In the genomic region with DNA sequence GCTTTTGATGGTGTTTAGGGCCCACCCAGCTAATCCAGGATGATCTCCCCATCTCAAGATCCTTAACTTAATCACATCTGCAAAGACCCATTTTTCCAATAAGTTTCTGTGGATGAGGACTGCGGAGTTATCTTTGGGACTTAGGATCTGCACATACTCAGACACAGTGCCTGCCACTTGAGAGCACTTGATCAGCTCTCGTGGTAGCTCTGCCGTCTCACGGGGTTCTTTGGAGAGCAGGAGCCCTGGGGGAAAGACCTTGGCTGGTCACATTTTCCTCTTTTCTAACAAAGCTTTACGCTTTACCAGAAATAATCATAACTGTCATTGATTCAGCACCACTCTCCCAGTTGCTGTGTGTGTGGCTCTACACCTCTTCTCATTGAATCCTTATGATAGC, we compare ENCODE assay signal across 34 cellular contexts. TPM values are rescaled to one million over a fixed set of nuclear protein-coding genes. Genes with fewer than 3 reads are reported as not detected.
"Had no signal": no experiment of that assay in that cellular context is flagged by ENCODE, and none has a peak within 500 bp of the region (broad histone marks: within the 10 kb centered on the region; RNA-seq: fewer than 3 reads in every experiment).

No MANE protein-coding gene starts in this region.

- H3K27ac ChIP-seq: brain microvascular endothelial cell, esophagus squamous epithelium, WERI-Rb-1 had no signal

- H3K4me1 Mint-ChIP-seq: activated B cell treated with CpG ODN at 0.5 μM for 24 hours; activated T-helper 17 cell treated with anti-CD3 and anti-CD28 coated beads, Interleukin-2, amount 50 U/mL, for 72 hours; T-helper 17 cell had no signal

- H3K9me3 ChIP-seq: esophagus squamous epithelium had no signal

- ATAC-seq: activated CD4-positive, CD25-positive, alpha-beta regulatory T cell treated with anti-CD3 and anti-CD28 coated beads, Interleukin-2, amount 50 U/mL, for 24 hours; activated CD8-positive, alpha-beta T cell treated with anti-CD3 and anti-CD28 coated beads for 36 hours; activated T-cell treated with anti-CD3 and anti-CD28 coated beads, Interleukin-2, amount 50 U/mL, for 4 hours; activated T-helper 17 cell treated with anti-CD3 and anti-CD28 coated beads, Interleukin-2, amount 50 U/mL, for 72 hours; effector memory CD8-positive, alpha-beta T cell; T-helper 17 cell had no signal

- H3K9me3 Mint-ChIP-seq: activated CD8-positive, alpha-beta T cell treated with anti-CD3 and anti-CD28 coated beads for 36 hours; T-helper 2 cell treated with Interferon-gamma antibody and Interleukin-4, amounts not matched to agents 5 μg/mL and 100 μg/mL, for 36 hours had no signal

- H3K27me3 ChIP-seq: brain microvascular endothelial cell had no signal

- H3K4me3 ChIP-seq: esophagus squamous epithelium had no signal

- H3K4me1 ChIP-seq: esophagus squamous epithelium had no signal

- H3K36me3 ChIP-seq: brain microvascular endothelial cell, esophagus squamous epithelium, WERI-Rb-1 had no signal

- H3K27me3 Mint-ChIP-seq: activated B cell treated with CpG ODN at 0.5 μM for 24 hours had no signal

- H3K27ac Mint-ChIP-seq: activated B cell treated with CpG ODN at 0.5 μM for 24 hours; activated CD8-positive, alpha-beta T cell treated with anti-CD3 and anti-CD28 coated beads for 36 hours; activated naive CD8-positive, alpha-beta T cell; activated T-helper 17 cell treated with anti-CD3 and anti-CD28 coated beads, Interleukin-2, amount 50 U/mL, for 72 hours; effector memory CD8-positive, alpha-beta T cell; T-helper 17 cell; T-helper 2 cell treated with Interferon-gamma antibody and Interleukin-4, amounts not matched to agents 5 μg/mL and 100 μg/mL, for 36 hours had no signal

- H3K36me3 Mint-ChIP-seq: activated naive CD8-positive, alpha-beta T cell had no signal

- H3K4me3 Mint-ChIP-seq: activated B cell treated with CpG ODN at 0.5 μM for 24 hours; activated CD8-positive, alpha-beta T cell treated with anti-CD3 and anti-CD28 coated beads for 36 hours; activated naive CD8-positive, alpha-beta T cell; activated T-cell treated with anti-CD3 and anti-CD28 coated beads, Interleukin-2, amount 50 U/mL, for 4 hours; activated T-helper 17 cell treated with anti-CD3 and anti-CD28 coated beads, Interleukin-2, amount 50 U/mL, for 72 hours; effector memory CD8-positive, alpha-beta T cell; T-helper 17 cell; T-helper 2 cell treated with Interferon-gamma antibody and Interleukin-4, amounts not matched to agents 5 μg/mL and 100 μg/mL, for 36 hours had no signal

- DNase-seq: activated B cell treated with CpG ODN at 0.5 μM for 24 hours; activated CD4-positive, alpha-beta T cell treated with anti-CD3 and anti-CD28 coated beads for 48 hours; activated CD4-positive, alpha-beta T cell treated with anti-CD3 and anti-CD28 coated beads, Interleukin-2, amount 50 U/mL, for 1 hour; activated CD4-positive, alpha-beta T cell treated with anti-CD3 and anti-CD28 coated beads, Interleukin-2, amount 50 U/mL, for 48 hours; activated CD8-positive, alpha-beta memory T cell treated with anti-CD3 and anti-CD28 coated beads for 24 hours; activated CD8-positive, alpha-beta T cell treated with anti-CD3 and anti-CD28 coated beads for 36 hours; activated effector memory CD4-positive, alpha-beta T cell treated with Interleukin-2 at 50 U/mL for 16 hours; activated gamma-delta T cell treated with Interleukin-2 at 50 U/mL for 16 hours; activated naive CD4-positive, alpha-beta T cell treated with anti-CD3 and anti-CD28 coated beads, Interleukin-2, amount 50 U/mL, for 16 hours; activated naive CD4-positive, alpha-beta T cell treated with Interleukin-2 at 50 U/mL for 16 hours; activated T-cell treated with anti-CD3 and anti-CD28 coated beads, Interleukin-2, amount 50 U/mL, for 4 hours; amniotic stem cell; anterior cingulate cortex; brain microvascular endothelial cell; caudate nucleus; cortex of kidney; dermis blood vessel endothelial cell; effector CD4-positive, alpha-beta T cell; effector memory CD8-positive, alpha-beta T cell; erythroblast; esophagus squamous epithelium; head of caudate nucleus; T-helper 1 cell; T-helper 17 cell; T1000; WERI-Rb-1 had no signal

RNA-seq across cellular contexts. Expression of a gene that starts 6.1 kb away (rescaled TPM):
- total RNA-seq: activated B cell treated with CpG ODN at 0.5 μM for 24 hours; activated CD8-positive, alpha-beta T cell treated with anti-CD3 and anti-CD28 coated beads for 36 hours; activated T-cell treated with anti-CD3 and anti-CD28 coated beads, Interleukin-2, amount 50 U/mL, for 4 hours; activated T-helper 17 cell treated with anti-CD3 and anti-CD28 coated beads, Interleukin-2, amount 50 U/mL, for 72 hours; astrocyte; chondrocyte; dermis blood vessel endothelial cell; fibroblast of lung; frontal cortex; T-helper 17 cell had no signal
